Comparison of ENCODE assay signal across 8 cellular contexts in the genomic region with DNA sequence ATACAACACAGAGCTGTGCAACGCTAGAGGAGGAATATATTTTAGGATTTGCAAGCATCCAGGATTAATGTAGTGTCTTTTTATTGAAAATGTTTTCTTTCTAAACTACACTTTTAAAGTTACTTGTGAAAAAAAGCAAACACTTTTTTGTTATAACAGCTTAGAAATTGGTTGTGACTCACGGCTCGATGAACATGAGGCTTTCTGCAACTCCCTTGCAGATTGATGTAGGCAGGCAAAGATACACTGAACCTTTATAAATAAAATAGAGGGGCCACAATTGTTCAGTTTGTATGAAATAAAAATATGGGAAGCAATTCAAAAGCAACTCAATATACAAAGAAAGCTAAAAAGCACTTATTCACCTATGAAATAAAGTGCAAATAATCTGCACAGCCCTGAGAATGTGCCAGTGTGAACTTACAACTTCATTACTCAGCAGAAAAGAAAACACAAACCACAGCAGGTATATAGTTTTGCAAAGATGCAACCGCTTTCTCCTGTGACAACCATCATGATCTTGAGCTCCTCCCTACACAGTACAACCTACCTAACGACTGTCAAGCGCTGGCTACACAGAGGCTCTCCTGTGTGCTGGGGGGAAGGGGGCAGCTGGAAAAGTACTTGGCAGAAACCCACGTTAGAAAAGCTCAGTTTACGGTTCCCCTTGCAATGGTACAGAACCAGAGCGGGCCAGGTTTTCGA. TPM values are rescaled to one million over a fixed set of nuclear protein-coding genes. Genes with fewer than 3 reads are reported as not detected.
DNase-seq lines count a peak whose midpoint lies in the region; ATAC-seq and TF ChIP-seq lines count a peak whose summit lies in the region.

No MANE protein-coding gene starts in this region.

- TF ChIP-seq CTCF in epithelial cell of esophagus (IDR thresholded peaks at IDR 0.05; ENCODE audit: insufficient read depth, low read depth, low read length, missing control alignments), result no peak

- H3K27me3 Mint-ChIP-seq in natural killer cell treated with Interleukin-12 subunit alpha and Interleukin-12 subunit beta and Interleukin-15 and Interleukin-18, amount 100 ng/mL, for 72 hours, result no peaks in the 10 kb centered on the region

- peak overlapping the region; percentile 94 for H3K9ac ChIP-seq in BLaER1
- peak overlapping the region; percentile 94 for H3K9ac ChIP-seq in GM23248

- H3K36me3 ChIP-seq in BLaER1 (peaks cover 47% of the 10 kb centered on the region), GM23248 (ENCODE audit: low read depth) (peaks cover 30% of the 10 kb centered on the region)

- H3K4me2 ChIP-seq in BLaER1 (peak overlapping the region; percentile 91), GM23248 (ENCODE audit: unreplicated experiment) (peak overlapping the region; percentile 95)

- peaks cover 19 to 24% of the 10 kb centered on the region in 2 donors for H3K4me1 Mint-ChIP-seq in natural killer cell treated with Interleukin-12 subunit alpha and Interleukin-12 subunit beta and Interleukin-15 and Interleukin-18, amount 100 ng/mL, for 72 hours (ENCODE audit: low read depth in 2 of 2)

- H3K4me3 ChIP-seq in BLaER1 (peak overlapping the region; percentile 82), GM23248 (peak overlapping the region; percentile 95), epithelial cell of esophagus (ENCODE audit: low read length) (peak overlapping the region; percentile 84)

- H3K27me3 ChIP-seq in BLaER1 (no peaks in the 10 kb centered on the region), GM23248 (replicated peaks; ENCODE audit: insufficient read depth) (no peaks in the 10 kb centered on the region)

- H3K27ac ChIP-seq in BLaER1 (peak overlapping the region; percentile 95), GM23248 (peak overlapping the region; percentile 94)

- WGBS in GM23248 (ENCODE audit: low coverage in 1 of 2, low lambda C conversion rate in 2 of 2, missing lambda C conversion rate in 2 of 2), 2 experiments, result 8 to 12% methylated on average over 10 of the region's 10 CpGs

- peak overlapping the region; percentile 88 for H3K4me3 Mint-ChIP-seq in natural killer cell treated with Interleukin-12 subunit alpha and Interleukin-12 subunit beta and Interleukin-15 and Interleukin-18, amount 100 ng/mL, for 72 hours

- H3K36me3 Mint-ChIP-seq in natural killer cell treated with Interleukin-12 subunit alpha and Interleukin-12 subunit beta and Interleukin-15 and Interleukin-18, amount 100 ng/mL, for 72 hours, result peaks cover 6% of the 10 kb centered on the region

- H2AFZ ChIP-seq in GM23248, result peak overlapping the region; percentile 88

- no peaks in the 10 kb centered on the region for H3K9me2 ChIP-seq in GM23248 (ENCODE audit: insufficient read depth)

- in situ Hi-C loops in GM23248 (cut with MboI), result no loop called here

- ATAC-seq in natural killer cell treated with Interleukin-12 subunit alpha and Interleukin-12 subunit beta and Interleukin-15 and Interleukin-18, amount 100 ng/mL, for 72 hours, result peak; percentile 1 to 25
- no peak for ATAC-seq in GM18873 (IDR thresholded peaks at IDR 0.05; ENCODE audit: low FRiP score, unreplicated experiment)

- peaks cover 21% of the 10 kb centered on the region for H3K4me1 ChIP-seq in BLaER1
- peaks cover 10% of the 10 kb centered on the region for H3K4me1 ChIP-seq in GM23248 (ENCODE audit: insufficient read depth)

- H3K9me3 Mint-ChIP-seq in natural killer cell treated with Interleukin-12 subunit alpha and Interleukin-12 subunit beta and Interleukin-15 and Interleukin-18, amount 100 ng/mL, for 72 hours, result no peaks in the 10 kb centered on the region

- peak; percentile 54 for DNase-seq in GM23248
- peak; percentile 13 for DNase-seq in RPMI7951 (ENCODE audit: low read depth)
- peak; percentile 31 for DNase-seq in epithelial cell of esophagus (ENCODE audit: low read depth)
- DNase-seq in natural killer cell treated with Interleukin-12 subunit alpha and Interleukin-12 subunit beta and Interleukin-15 and Interleukin-18, amount 100 ng/mL, for 72 hours (ENCODE audit: low spot score), result no peak
- DNase-seq in NCI-H1694 (lab: John Stamatoyannopoulos, UW), result no peak
- DNase-seq in NCI-H774 (lab: John Stamatoyannopoulos, UW), result no peak

- peaks cover 59% of the 10 kb centered on the region for H3K79me2 ChIP-seq in GM23248 (ENCODE audit: insufficient read depth)

- no peaks in the 10 kb centered on the region; the same call in 1 of the 2 replicates for H3F3A ChIP-seq in GM23248 (ENCODE audit: insufficient read depth)

- H3K9me3 ChIP-seq in BLaER1 (no peaks in the 10 kb centered on the region), GM23248 (ENCODE audit: low read depth) (no peaks in the 10 kb centered on the region)

- H4K20me1 ChIP-seq in BLaER1 (peaks cover 57% of the 10 kb centered on the region), GM23248 (ENCODE audit: insufficient read depth) (peaks cover 18% of the 10 kb centered on the region; the same call in 1 of the 2 replicates)

- peak overlapping the region; percentile 81 to 82 for H3K27ac Mint-ChIP-seq in natural killer cell treated with Interleukin-12 subunit alpha and Interleukin-12 subunit beta and Interleukin-15 and Interleukin-18, amount 100 ng/mL, for 72 hours

RNA-seq across cellular contexts. Expression of gene LUC7L, which starts 0.9 kb away (rescaled TPM):
- total RNA-seq in GM23248 (2014; rRNA removed; shearing (Covaris generic)), result 49.6 and 78.5 TPM in 2 replicates
- polyA plus RNA-seq in GM23248 (2016; fragmentation: Nextera tagmentation; extraction: Ambion mirVana), result 35.6 and 37.3 TPM in 2 replicates
- total RNA-seq in RPMI7951 (2014; rRNA removed; shearing (Covaris generic)), result 16.8 and 17.2 TPM in 2 replicates
- 100 to 1,000 TPM in 1 of 2 donors, 10 to 100 TPM in 1; 54.2 to 115 TPM for total RNA-seq in natural killer cell treated with Interleukin-12 subunit alpha and Interleukin-12 subunit beta and Interleukin-15 and Interleukin-18, amount 100 ng/mL, for 72 hours

RNA-seq across cellular contexts. Expression of gene FAM234A, which starts 6.3 kb away (rescaled TPM):
- total RNA-seq in GM23248 (2014; rRNA removed; shearing (Covaris generic)), result 165 and 202 TPM in 2 replicates
- 113 and 119 TPM in 2 replicates for polyA plus RNA-seq in GM23248 (2016; fragmentation: Nextera tagmentation; extraction: Ambion mirVana)
- 38.1 and 76.0 TPM in 2 replicates for total RNA-seq in RPMI7951 (2014; rRNA removed; shearing (Covaris generic))
- 10 to 100 TPM; 10.5 to 13.0 TPM for total RNA-seq in natural killer cell treated with Interleukin-12 subunit alpha and Interleukin-12 subunit beta and Interleukin-15 and Interleukin-18, amount 100 ng/mL, for 72 hours

RNA-seq across cellular contexts. Expression of gene RGS11, which starts 47.4 kb away (rescaled TPM):
- total RNA-seq in GM23248 (2014; rRNA removed; shearing (Covaris generic)), result 2.4 and 7.0 TPM in 2 replicates
- 4.4 and 4.5 TPM in 2 replicates for polyA plus RNA-seq in GM23248 (2016; fragmentation: Nextera tagmentation; extraction: Ambion mirVana)
- total RNA-seq in RPMI7951 (2014; rRNA removed; shearing (Covaris generic)), result not detected in 2 replicates
- not detected for total RNA-seq in natural killer cell treated with Interleukin-12 subunit alpha and Interleukin-12 subunit beta and Interleukin-15 and Interleukin-18, amount 100 ng/mL, for 72 hours

RNA-seq across cellular contexts. Expression of gene HBQ1, which starts 48.0 kb away (rescaled TPM):
- not detected in 2 replicates for total RNA-seq in GM23248 (2014; rRNA removed; shearing (Covaris generic))
- polyA plus RNA-seq in GM23248 (2016; fragmentation: Nextera tagmentation; extraction: Ambion mirVana), result not detected in 2 replicates
- not detected in 2 replicates for total RNA-seq in RPMI7951 (2014; rRNA removed; shearing (Covaris generic))
- total RNA-seq in natural killer cell treated with Interleukin-12 subunit alpha and Interleukin-12 subunit beta and Interleukin-15 and Interleukin-18, amount 100 ng/mL, for 72 hours, result not detected

RNA-seq across cellular contexts. Expression of gene HBA1, which starts 51.8 kb away (rescaled TPM):
- total RNA-seq in GM23248 (2014; rRNA removed; shearing (Covaris generic)), result not detected in 2 replicates
- polyA plus RNA-seq in GM23248 (2016; fragmentation: Nextera tagmentation; extraction: Ambion mirVana), result not detected in 2 replicates
- not detected in 2 replicates for total RNA-seq in RPMI7951 (2014; rRNA removed; shearing (Covaris generic))
- total RNA-seq in natural killer cell treated with Interleukin-12 subunit alpha and Interleukin-12 subunit beta and Interleukin-15 and Interleukin-18, amount 100 ng/mL, for 72 hours, result 1 to 10 TPM in 1 of 2 donors, not detected in 1; 4.6 TPM

Comparison
In these comparisons a context has a peak if more than half of its experiments do, and no peak if none do; other contexts are left out.
1. DNase-seq: peak in GM23248 (single experiment), RPMI7951 (single experiment) and epithelial cell of esophagus (single experiment); none in natural killer cell treated with Interleukin-12 subunit alpha and Interleukin-12 subunit beta and Interleukin-15 and Interleukin-18, amount 100 ng/mL, for 72 hours (single experiment), NCI-H1694 (single experiment) and NCI-H774 (single experiment).
2. Peak in every context shown above with its lines, with median percentiles within 50 percentile points of each other: H3K4me3 ChIP-seq.